8 cellular contexts compared by ENCODE assay signal in genomic region chr11:75214411-75214821, GRCh38. TPM values are rescaled to one million over a fixed set of nuclear protein-coding genes. Genes with fewer than 3 reads are reported as not detected.
DNase-seq lines count a peak whose midpoint lies in the region; ATAC-seq and TF ChIP-seq lines count a peak whose summit lies in the region.

No MANE protein-coding gene starts in this region.

- no peaks in the 10 kb centered on the region for H3K79me2 ChIP-seq in parathyroid adenoma

- H3K9me3 ChIP-seq in parathyroid adenoma (ENCODE audit: control insufficient read depth, low read length): no peaks in the 10 kb centered on the region

- H3K4me2 ChIP-seq in parathyroid adenoma (ENCODE audit: low read length): no peak overlapping the region

- TF ChIP-seq CTCF in fibroblast of pulmonary artery (IDR thresholded peaks at IDR 0.05; ENCODE audit: low read length, missing control alignments) (peak; percentile 56), parathyroid adenoma (IDR thresholded peaks at IDR 0.05) (peak; percentile 26), type B pancreatic cell (conservative IDR thresholded peaks at IDR 0.05) (peak; percentile 68)

- no peaks in the 10 kb centered on the region for H3K27me3 ChIP-seq in parathyroid adenoma (ENCODE audit: control insufficient read depth, insufficient read depth, low read length)

- no peak for ATAC-seq in GM18519 (IDR thresholded peaks at IDR 0.05; ENCODE audit: low FRiP score, unreplicated experiment)

- peak overlapping the region; percentile 6 for H3K27ac ChIP-seq in parathyroid adenoma

- H3K36me3 Mint-ChIP-seq in type B pancreatic cell: no peaks in the 10 kb centered on the region

- H2AFZ ChIP-seq in parathyroid adenoma: peak overlapping the region; percentile 57

- no peak overlapping the region for H3K27ac Mint-ChIP-seq in type B pancreatic cell

- no peak overlapping the region for H3K4me3 Mint-ChIP-seq in type B pancreatic cell

- H3K4me3 ChIP-seq in fibroblast of pulmonary artery (replicated peaks; ENCODE audit: low read depth, low read length) (no peak overlapping the region), parathyroid adenoma (ENCODE audit: low read depth, low read length) (no peak overlapping the region)

- no peaks in the 10 kb centered on the region for H3K9me3 Mint-ChIP-seq in type B pancreatic cell

- DNase-seq in activated gamma-delta T cell treated with Interleukin-2 at 50 U/mL for 16 hours: peak; percentile 75
- DNase-seq in activated gamma-delta T cell (lab: John Stamatoyannopoulos, UW): no peak
- peak; percentile 87 for DNase-seq in OCI-M2 (lab: John Stamatoyannopoulos, UW; ENCODE audit: unreplicated experiment)
- DNase-seq in activated T-cell treated with anti-CD3 and anti-CD28 coated beads for 24 hours (ENCODE audit: low read depth): peak; percentile 62
- DNase-seq in fibroblast of pulmonary artery (ENCODE audit: low read depth): peak; percentile 86
- DNase-seq in type B pancreatic cell (ENCODE audit: extremely low spot score, unreplicated experiment): peak; percentile 89

- no peak overlapping the region for H3K9ac ChIP-seq in parathyroid adenoma

- peaks cover 46% of the 10 kb centered on the region for H3K27me3 Mint-ChIP-seq in type B pancreatic cell

- no peaks in the 10 kb centered on the region for H3K36me3 ChIP-seq in parathyroid adenoma (ENCODE audit: control insufficient read depth, insufficient read depth, low read length)

- no peaks in the 10 kb centered on the region for H3K4me1 ChIP-seq in parathyroid adenoma

- no peaks in the 10 kb centered on the region for H3K4me1 Mint-ChIP-seq in type B pancreatic cell (ENCODE audit: unreplicated experiment)

RNA-seq across cellular contexts. Expression of gene TPBGL, which starts 26.2 kb away (rescaled TPM):
- 0.31 and 0.56 TPM in 2 replicates for total RNA-seq in type B pancreatic cell (ENCODE audit: low replicate concordance)
